ENCODE assay signal across 20 cellular contexts in genomic region chr6:125857846-125858245, GRCh38.
DNase-seq lines count a peak whose midpoint lies in the region; ATAC-seq, FAIRE-seq and TF ChIP-seq lines count a peak whose summit lies in the region.
"Had no signal": no experiment of that assay in that cellular context is flagged by ENCODE, and none has a peak within 500 bp of the region (broad histone marks: within the 10 kb centered on the region; RNA-seq: fewer than 3 reads in every experiment).

No MANE protein-coding gene starts in this region.

- peaks cover 25% of the 10 kb centered on the region for H3K4me1 Mint-ChIP-seq in Caco-2 (ENCODE audit: low read depth, unreplicated experiment)

- POLR2A ChIA-PET in A549 (lab: Yijun Ruan, JAX) (no interaction called here), Caco-2 (lab: Charles Lee) (interaction anchor here (1.5 kb wide), 1 partner anchor 68 kb away, joined by 5 read pairs; no protein-coding TSS in a partner anchor), K562 (lab: Yijun Ruan, JAX) (interaction anchor here (0.8 to 1.2 kb wide), 3 partner anchors 13 to 68 kb away, joined by 3 to 4 read pairs (median 4); partner anchors contain the start of gene NCOA7)

- in situ Hi-C loops in K562 (cut with MboI): loop anchor here (5.0 kb wide), 1 partner anchor 99 kb away; the partner anchor contains the start of gene HINT3

- no peaks in the 10 kb centered on the region for H4K20me1 ChIP-seq in K562 (replicated peaks; ENCODE audit: control insufficient read depth, insufficient read depth, low read length)
- H4K20me1 ChIP-seq: BLaER1 had no signal

- H3K4me3 ChIP-seq in A549: no peak overlapping the region
- H3K4me3 ChIP-seq in Caco-2 (ENCODE audit: low read depth, low read length): no peak overlapping the region
- H3K4me3 ChIP-seq in K562: no peak overlapping the region
- H3K4me3 ChIP-seq: BLaER1, GM12878, GM23338 had no signal

- peaks cover 7% of the 10 kb centered on the region for H3K9me3 Mint-ChIP-seq in Caco-2 (ENCODE audit: unreplicated experiment)
- H3K9me3 Mint-ChIP-seq: CD8-positive, alpha-beta T cell; GM23338; H9 had no signal

- TF ChIP-seq RAD21 in A549 (conservative IDR thresholded peaks at IDR 0.05 in 1 of 2, IDR thresholded peaks at IDR 0.05 in 1 of 2) (no peak), K562 (CRISPR knock-in tag; conservative IDR thresholded peaks at IDR 0.05 in 1 of 2, IDR thresholded peaks at IDR 0.05 in 1 of 2) (no peak)

- ATAC-seq in A549 (no peak; a peak in 1 of 6 replicates), K562 (no peak), HG02938 (IDR thresholded peaks at IDR 0.05; ENCODE audit: unreplicated experiment) (no peak)
- ATAC-seq: CD8-positive, alpha-beta T cell had no signal

- no peak overlapping the region for H2AFZ ChIP-seq in K562 (ENCODE audit: low read depth, low read length)
- H2AFZ ChIP-seq: GM23338 had no signal

- H3K9me1 ChIP-seq in K562 (ENCODE audit: control insufficient read depth, insufficient read depth, low read length): no peaks in the 10 kb centered on the region

- H3K79me2 ChIP-seq in K562 (ENCODE audit: control insufficient read depth, insufficient read depth, low read length): peaks cover 2% of the 10 kb centered on the region; the same call in 1 of the 3 replicates

- no peak for TF ChIP-seq CTCF in A549 (IDR thresholded peaks at IDR 0.05)
- TF ChIP-seq CTCF in Caco-2 (IDR thresholded peaks at IDR 0.05; ENCODE audit: insufficient read depth in 1 of 2, low read depth in 1 of 2, low read length in 1 of 2, severe bottlenecking in 1 of 2, unreplicated experiment in 1 of 2): no peak
- TF ChIP-seq CTCF in K562 (IDR thresholded peaks at IDR 0.05 in 2 of 3, conservative IDR thresholded peaks at IDR 0.05 in 1 of 3; ENCODE audit: insufficient read depth in 2 of 3, low read depth in 1 of 3, low read length in 3 of 3): no peak

- H3K4me1 ChIP-seq in A549 (peaks cover 21% of the 10 kb centered on the region), Caco-2 (peaks cover 17% of the 10 kb centered on the region), K562 (replicated peaks in 1 of 2; ENCODE audit: control insufficient read depth in 2 of 2, insufficient read depth in 2 of 2, low read length in 2 of 2) (no peaks in the 10 kb centered on the region; a peak in 2 of 5 replicates)
- H3K4me1 ChIP-seq: BLaER1 had no signal

- H3K4me2 ChIP-seq in A549 (no peak overlapping the region), K562 (ENCODE audit: insufficient read depth, low read length) (no peak overlapping the region)
- H3K4me2 ChIP-seq: BLaER1, GM23338 had no signal

- no peak overlapping the region for H3K9ac ChIP-seq in K562 (ENCODE audit: insufficient read depth in 1 of 2, low read depth in 2 of 2, low read length in 2 of 2)
- H3K9ac ChIP-seq: BLaER1 had no signal

- FAIRE-seq in A549 (lab: Jason Lieb, UNC): no peak
- no peak for FAIRE-seq in K562 (lab: Jason Lieb, UNC)
- FAIRE-seq: D721Med, GM12878, GM19239 had no signal

- no peaks in the 10 kb centered on the region for H3K9me3 ChIP-seq in A549
- no peaks in the 10 kb centered on the region for H3K9me3 ChIP-seq in Caco-2
- H3K9me3 ChIP-seq in K562 (replicated peaks; ENCODE audit: control insufficient read depth, insufficient read depth, low read depth, low read length): no peaks in the 10 kb centered on the region
- H3K9me3 ChIP-seq: BLaER1 had no signal

- intact Hi-C loops in Caco-2 (cut with micrococcal nuclease; ENCODE audit: unreplicated experiment): loop anchor here (5.0 kb wide), 5 partner anchors 44 to 114 kb away; partner anchors contain the start of genes HINT3 and NCOA7
- intact Hi-C loops in K562 (cut with micrococcal nuclease): loop anchor here (1.0 to 2.0 kb wide), 4 partner anchors 48 to 116 kb away; partner anchors contain the start of gene HINT3

- no peaks in the 10 kb centered on the region for H3K27me3 Mint-ChIP-seq in Caco-2 (ENCODE audit: insufficient read depth, unreplicated experiment)
- H3K27me3 Mint-ChIP-seq: B cell; CD4-positive, CD25-positive, alpha-beta regulatory T cell had no signal

- no peak for DNase-seq in A549 (ENCODE audit: low read depth in 1 of 2, low spot score in 1 of 2)
- DNase-seq in Caco-2: no peak
- DNase-seq in K562 (ENCODE audit: extremely low read depth in 1 of 4, low spot score in 3 of 4): no peak
- DNase-seq in substantia nigra (lab: John Stamatoyannopoulos, UW): no peak
- no peak for DNase-seq in RPMI8226
- DNase-seq: CD4-positive, CD25-positive, alpha-beta regulatory T cell; CD8-positive, alpha-beta T cell; DMS 273 treated with DMSO at 0.1 percent for 48 hours; DMS79; EL; GDM1; H9 had no signal

- CTCF ChIA-PET in A549 (lab: Yijun Ruan, JAX) (interaction anchor here (0.6 to 8.2 kb wide), 24 partner anchors 10 to 124 kb away, joined by 3 to 112 read pairs (median 6); partner anchors contain the start of gene HINT3), Caco-2 (lab: Charles Lee) (interaction anchor here (0.9 to 2.8 kb wide), 8 partner anchors 42 to 128 kb away, joined by 3 to 14 read pairs (median 5); partner anchors contain the start of genes HINT3 and TRMT11), K562 (lab: Yijun Ruan, JAX; ENCODE audit: low intra/inter-chr PET ratio) (interaction anchor here (2.6 to 4.1 kb wide), 2 partner anchors 99 to 116 kb away, joined by 16 to 32 read pairs; partner anchors contain the start of gene HINT3)

- peaks cover 15% of the 10 kb centered on the region for H3K36me3 Mint-ChIP-seq in Caco-2 (ENCODE audit: insufficient read depth, unreplicated experiment)

- BruUV-seq in Caco-2 (replicated peaks; lab: Mats Ljungman, UMichigan): no TSS peak
- BruUV-seq in K562 (replicated peaks; lab: Mats Ljungman, UMichigan): no TSS peak

- H3K27ac Mint-ChIP-seq in Caco-2 (ENCODE audit: unreplicated experiment): peak overlapping the region; percentile 69
- H3K27ac Mint-ChIP-seq: B cell; CD4-positive, CD25-positive, alpha-beta regulatory T cell; CD8-positive, alpha-beta T cell; GM23338; H9 had no signal

- H3K36me3 ChIP-seq in Caco-2 (ENCODE audit: control insufficient read depth, insufficient read depth, low read length) (no peaks in the 10 kb centered on the region), K562 (ENCODE audit: control insufficient read depth, insufficient read depth, low read length) (no peaks in the 10 kb centered on the region)
- H3K36me3 ChIP-seq: BLaER1 had no signal

- no peak overlapping the region for H3K4me3 Mint-ChIP-seq in Caco-2 (ENCODE audit: unreplicated experiment)
- H3K4me3 Mint-ChIP-seq: B cell; CD4-positive, CD25-positive, alpha-beta regulatory T cell; CD8-positive, alpha-beta T cell; GM23338; H9 had no signal

- H3K27ac ChIP-seq in A549: no peak overlapping the region
- H3K27ac ChIP-seq in K562 (ENCODE audit: extremely low read depth, low read depth, low read length): no peak overlapping the region
- peak overlapping the region; percentile 82 for H3K27ac ChIP-seq in substantia nigra (ENCODE audit: low read depth, low read length, poor library complexity, severe bottlenecking)
- H3K27ac ChIP-seq: BLaER1, C4-2B had no signal

- 75% methylated on average over 6 of the region's 6 CpGs for WGBS in A549 (ENCODE audit: missing lambda C conversion rate)
- WGBS in K562 (ENCODE audit: insufficient coverage, low coverage, missing lambda C conversion rate): 68% methylated on average over 6 of the region's 6 CpGs

- TF ChIP-seq POLR2A in A549 (IDR thresholded peaks at IDR 0.05; ENCODE audit: low read length) (no peak), K562 (conservative IDR thresholded peaks at IDR 0.05) (no peak)

- H3K27me3 ChIP-seq in Caco-2 (replicated peaks; ENCODE audit: control insufficient read depth, insufficient read depth, low read length) (no peaks in the 10 kb centered on the region), K562 (ENCODE audit: control insufficient read depth in 2 of 2, insufficient read depth in 2 of 2, low read length in 2 of 2) (no peaks in the 10 kb centered on the region)
- H3K27me3 ChIP-seq: BLaER1 had no signal

- TF ChIP-seq EP300 in A549 (IDR thresholded peaks at IDR 0.05) (no peak), K562 (IDR thresholded peaks at IDR 0.05; ENCODE audit: low read length) (no peak)

TF ChIP-seq in A549, 52 proteins besides CTCF, POLR2A, EP300 and RAD21:
- peak; percentile 71 for TF ChIP-seq MAFK (IDR thresholded peaks at IDR 0.05; ENCODE audit: partially characterized antibody)
- no peak for TF ChIP-seq HOXB13 (CRISPR knock-in tag; IDR thresholded peaks at IDR 0.05; ENCODE audit: low read depth)

TF ChIP-seq in K562, 482 proteins besides CTCF, POLR2A, EP300 and RAD21:
- TF ChIP-seq MAFG (tag; conservative IDR thresholded peaks at IDR 0.05) (peak; percentile 51), KAT7 (CRISPR knock-in tag; IDR thresholded peaks at IDR 0.05; ENCODE audit: borderline replicate concordance) (no peak), CHD4 (IDR thresholded peaks at IDR 0.05; ENCODE audit: insufficient read depth, insufficient replicate concordance, low read depth, low read length, poor library complexity, severe bottlenecking) (no peak), C11orf30 (IDR thresholded peaks at IDR 0.05; ENCODE audit: low read depth) (peak; percentile 67), ZNF316 (IDR thresholded peaks at IDR 0.05) (peak; percentile 85)

Comparison
In these comparisons a context has a peak if more than half of its experiments do, and no peak if none do; other contexts are left out.
1. Of the 35 proteins assayed by ChIP-seq in both K562 and A549: peak only in K562: none; only in A549: MAFK; in both: none; in neither: 34.